ENCODE assay signal across 8 cellular contexts in the genomic region with DNA sequence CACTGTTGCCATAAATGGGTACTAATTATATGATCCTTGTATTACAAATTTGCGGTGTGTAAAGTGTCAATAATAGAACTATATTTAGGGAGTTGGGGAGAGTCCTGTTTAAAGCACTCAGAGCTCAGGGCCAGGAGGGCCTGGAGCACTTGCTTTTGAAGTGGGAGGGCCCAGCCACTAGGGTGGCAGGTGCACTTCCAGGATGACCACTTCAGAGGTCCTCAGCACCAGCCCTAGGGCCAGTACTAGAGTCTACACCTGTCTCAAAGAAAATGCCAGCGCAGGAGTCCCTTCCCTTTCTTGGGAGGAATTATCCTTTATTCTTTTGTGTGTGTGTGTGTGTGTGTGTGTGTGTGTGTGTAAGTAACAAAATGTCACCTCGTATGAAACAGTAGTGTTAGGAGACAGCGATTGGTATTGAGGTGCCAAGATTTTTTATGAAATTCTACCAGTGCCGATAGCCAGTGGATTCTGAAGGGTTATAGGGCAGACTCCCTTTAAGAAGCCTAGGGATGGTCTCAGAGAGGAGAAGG. TPM values are rescaled to one million over a fixed set of nuclear protein-coding genes. Genes with fewer than 3 reads are reported as not detected.
DNase-seq lines count a peak whose midpoint lies in the region; ATAC-seq and TF ChIP-seq lines count a peak whose summit lies in the region.

No MANE protein-coding gene starts in this region.

- H3K4me2 ChIP-seq in fibroblast of lung (ENCODE audit: extremely low read depth, insufficient read depth, low read length) = peak overlapping the region; percentile 65
- peak overlapping the region; percentile 97 for H3K4me2 ChIP-seq in skeletal muscle satellite cell (ENCODE audit: low read length)

- H3K36me3 ChIP-seq in HAP-1 (replicated peaks) (no peaks in the 10 kb centered on the region), fibroblast of lung (ENCODE audit: control insufficient read depth, insufficient read depth, low read length) (no peaks in the 10 kb centered on the region), skeletal muscle satellite cell (ENCODE audit: insufficient read depth, low read length) (no peaks in the 10 kb centered on the region)

- ATAC-seq in GM21576 (IDR thresholded peaks at IDR 0.05; ENCODE audit: unreplicated experiment) (no peak), HG02623 (IDR thresholded peaks at IDR 0.05; ENCODE audit: unreplicated experiment) (no peak), GM18907 (IDR thresholded peaks at IDR 0.05; ENCODE audit: unreplicated experiment) (no peak)

- peak overlapping the region; percentile 78 for H2AFZ ChIP-seq in fibroblast of lung (ENCODE audit: low read length)

- H3K9ac ChIP-seq in fibroblast of lung (ENCODE audit: insufficient read depth, low read length) (no peak overlapping the region), skeletal muscle satellite cell (ENCODE audit: low read depth, low read length) (peak overlapping the region; percentile 79)

- DNase-seq in HAP-1 (ENCODE audit: low spot score in 2 of 2) (no peak), RPMI8226 (peak; percentile 27), fibroblast of lung (ENCODE audit: low read depth in 2 of 2) (no peak)
- no peak for DNase-seq in stimulated activated CD4-positive, alpha-beta T cell treated with anti-CD3 and anti-CD28 coated beads, Interleukin-12 subunit alpha, Interleukin-12 subunit beta, amount 100 ng/mL, for 4 hours

- no peaks in the 10 kb centered on the region for H3K27me3 ChIP-seq in HAP-1 (ENCODE audit: low read depth)
- H3K27me3 ChIP-seq in fibroblast of lung (ENCODE audit: control insufficient read depth, insufficient read depth, low read length) = no peaks in the 10 kb centered on the region
- no peaks in the 10 kb centered on the region for H3K27me3 ChIP-seq in skeletal muscle satellite cell (ENCODE audit: control insufficient read depth, insufficient read depth, low read length)

- no peaks in the 10 kb centered on the region for H4K20me1 ChIP-seq in fibroblast of lung (ENCODE audit: control insufficient read depth, extremely low read depth, insufficient read depth, low read length)

- no peaks in the 10 kb centered on the region for H3K79me2 ChIP-seq in fibroblast of lung (ENCODE audit: control insufficient read depth, insufficient read depth, low read length)

- H3K4me1 ChIP-seq in HAP-1 (peaks cover 10% of the 10 kb centered on the region), fibroblast of lung (ENCODE audit: control insufficient read depth, extremely low read depth, insufficient read depth, low read length) (peaks cover 16% of the 10 kb centered on the region), skeletal muscle satellite cell (ENCODE audit: control insufficient read depth, insufficient read depth, low read length) (peaks cover 21% of the 10 kb centered on the region)

- H3K9me3 ChIP-seq in HAP-1 (no peaks in the 10 kb centered on the region), fibroblast of lung (ENCODE audit: control insufficient read depth, insufficient read depth, low read depth, low read length) (no peaks in the 10 kb centered on the region), skeletal muscle satellite cell (replicated peaks; ENCODE audit: low read length) (no peaks in the 10 kb centered on the region)

- in situ Hi-C loops in HAP-1 (cut with MboI; ENCODE audit: low sequenced_read_pairs) = no loop called here

- peak overlapping the region; percentile 65 for H3K27ac ChIP-seq in fibroblast of lung (ENCODE audit: insufficient read depth, low read length)

- no peak for TF ChIP-seq CTCF in fibroblast of lung (conservative IDR thresholded peaks at IDR 0.05 in 1 of 2, IDR thresholded peaks at IDR 0.05 in 1 of 2; ENCODE audit: low read depth in 1 of 2, low read length in 2 of 2)

- H3K4me3 ChIP-seq in HAP-1 (peak overlapping the region; percentile 6; the same call in 1 of the 2 replicates), fibroblast of lung (replicated peaks in 1 of 4; ENCODE audit: control extremely low read depth in 1 of 4, insufficient read depth in 1 of 4, low read depth in 3 of 4, low read length in 4 of 4) (peak overlapping the region in 3 of 4 experiments; percentile 21 to 59 (median 49)), skeletal muscle satellite cell (ENCODE audit: low read length) (peak overlapping the region; percentile 78)

RNA-seq across cellular contexts. Expression of a gene that starts 31.9 kb away (rescaled TPM):
- 50.3 and 133 TPM in 2 replicates for total RNA-seq in fibroblast of lung
- polyA plus RNA-seq in fibroblast of lung = 11.7 and 17.5 TPM in 2 replicates
- polyA plus RNA-seq in fibroblast of lung (2012) = 34.5 and 50.8 TPM in 2 replicates
- polyA minus RNA-seq in fibroblast of lung (ENCODE audit: low replicate concordance) = 70.6 and 134 TPM in 2 replicates
- 19.9 and 29.2 TPM in 2 replicates for total RNA-seq in skeletal muscle satellite cell (2012; rRNA removed)

Comparison
In these comparisons a context has a peak if more than half of its experiments do, and no peak if none do; other contexts are left out.
1. H3K4me3 ChIP-seq: peak in every context shown above with its lines; median percentile 78 in skeletal muscle satellite cell; 49 in fibroblast of lung; 6 in HAP-1.